Comparison of ENCODE assay signal across 9 cellular contexts in the genomic region with DNA sequence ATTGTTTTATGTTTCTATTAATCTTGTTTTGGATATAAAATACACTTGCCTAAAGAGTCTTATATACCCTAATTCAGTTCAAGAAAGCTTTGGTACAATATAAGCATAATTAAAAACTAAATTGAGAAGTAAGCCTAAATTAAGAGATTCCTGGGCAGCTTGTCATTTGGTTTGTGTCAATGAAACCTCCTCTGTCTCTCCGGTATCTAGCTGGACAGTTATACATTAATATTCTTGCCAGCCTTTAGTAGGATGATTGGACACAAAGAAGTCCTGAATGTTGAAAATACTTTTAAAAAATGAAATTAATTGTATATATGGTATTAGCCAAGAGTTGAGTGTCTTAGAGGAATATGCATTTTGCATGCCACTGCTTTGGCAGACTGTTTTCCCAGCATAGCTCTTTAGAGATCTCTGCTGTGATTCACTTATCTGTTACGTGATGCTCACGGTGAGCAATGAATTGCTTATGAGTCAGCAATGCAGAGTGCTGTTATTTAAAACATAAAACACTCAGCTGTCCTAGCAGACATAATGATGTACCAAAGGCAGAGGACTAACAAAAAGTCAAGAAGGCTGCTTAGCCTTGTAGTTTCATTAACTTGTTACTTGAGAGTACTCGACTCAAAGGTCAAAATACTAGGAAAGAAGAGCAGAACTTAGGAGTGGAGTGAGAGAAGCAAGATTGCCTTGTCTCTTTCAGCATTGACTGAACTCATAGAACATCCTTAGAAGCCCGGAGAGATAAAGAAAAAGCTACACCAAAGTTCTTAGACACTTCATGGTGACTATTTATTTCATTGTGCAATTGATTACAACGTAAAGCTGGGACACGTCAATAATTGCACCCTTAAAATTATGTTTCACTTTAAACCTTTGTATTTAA.
DNase-seq lines count a peak whose midpoint lies in the region; ATAC-seq and TF ChIP-seq lines count a peak whose summit lies in the region.
"Had no signal": no experiment of that assay in that cellular context is flagged by ENCODE, and none has a peak within 500 bp of the region (broad histone marks: within the 10 kb centered on the region; RNA-seq: fewer than 3 reads in every experiment).

No MANE protein-coding gene starts in this region.

- TF ChIP-seq CTCF in foreskin fibroblast (IDR thresholded peaks at IDR 0.05; ENCODE audit: low read depth, low read length): no peak

- DNase-seq in HCEC 1CT (peak; percentile 48), foreskin fibroblast (peak; percentile 23 to 50), superior temporal gyrus (ENCODE audit: extremely low spot score) (peak; percentile 33), GOT3 (lab: John Stamatoyannopoulos, UW) (no peak)
- DNase-seq: activated T-cell treated with anti-CD3 and anti-CD28 coated beads for 4 hours, NCI-H510A had no signal

- H3K4me3 ChIP-seq in foreskin fibroblast (ENCODE audit: low read depth in 1 of 2, low read length in 2 of 2): no peak overlapping the region

- peak; percentile 100 for ATAC-seq in SK-N-SH treated with all-trans-retinoic acid at 6 μM for 48 hours
- ATAC-seq in GM19395 (IDR thresholded peaks at IDR 0.05; ENCODE audit: unreplicated experiment): no peak
- no peak for ATAC-seq in HG02973 (IDR thresholded peaks at IDR 0.05; ENCODE audit: unreplicated experiment)

TF ChIP-seq in SK-N-SH treated with all-trans-retinoic acid at 6 μM for 48 hours, 23 proteins besides CTCF, POLR2A, EP300 and RAD21:
- TF ChIP-seq ISL1 (CRISPR knock-in tag; IDR thresholded peaks at IDR 0.05) (peak; percentile 72), GLIS3 (CRISPR knock-in tag; IDR thresholded peaks at IDR 0.05) (no peak), ZC3H10 (CRISPR knock-in tag; IDR thresholded peaks at IDR 0.05) (peak; percentile 82)
